Comparison of ENCODE assay signal across 2 cellular contexts in genomic region chr14:23665302-23666016, GRCh38.
TF ChIP-seq lines count a peak whose summit lies in the region.

No MANE protein-coding gene starts in this region.

TF ChIP-seq in IMR-90, 13 proteins besides CTCF, POLR2A, EP300 and RAD21:
- TF ChIP-seq ELK1 (IDR thresholded peaks at IDR 0.05; ENCODE audit: borderline replicate concordance, low read depth, low read length) (no peak), MAZ (IDR thresholded peaks at IDR 0.05; ENCODE audit: borderline replicate concordance, low read depth, low read length) (no peak), MAFK (IDR thresholded peaks at IDR 0.05; ENCODE audit: low read depth, low read length) (no peak), CHD1 (IDR thresholded peaks at IDR 0.05; ENCODE audit: low read depth, low read length) (no peak), MXI1 (IDR thresholded peaks at IDR 0.05; ENCODE audit: borderline replicate concordance, low read depth, low read length) (no peak), BHLHE40 (IDR thresholded peaks at IDR 0.05; ENCODE audit: low read depth, low read length) (no peak), RFX5 (IDR thresholded peaks at IDR 0.05; ENCODE audit: low read depth, low read length) (no peak), RCOR1 (IDR thresholded peaks at IDR 0.05; ENCODE audit: insufficient replicate concordance, low read length) (no peak), NFE2L2 (IDR thresholded peaks at IDR 0.05; ENCODE audit: low read depth, low read length) (no peak), FOS (IDR thresholded peaks at IDR 0.05; ENCODE audit: low read depth, low read length) (no peak), CEBPB (IDR thresholded peaks at IDR 0.05; ENCODE audit: low read depth, low read length) (no peak), USF2 (IDR thresholded peaks at IDR 0.05; ENCODE audit: low read depth, low read length) (no peak), SMC3 (IDR thresholded peaks at IDR 0.05; ENCODE audit: low read depth, low read length) (no peak)

TF ChIP-seq in SK-N-SH, 30 proteins besides CTCF, POLR2A, EP300 and RAD21:
- TF ChIP-seq TCF12 (IDR thresholded peaks at IDR 0.05), result peak; percentile 54; the same call in 1 of the 2 replicates
- TF ChIP-seq REST (IDR thresholded peaks at IDR 0.05; ENCODE audit: low read depth, low read length), result no peak
